7 cellular contexts compared by ENCODE assay signal in genomic region chr9:128218518-128219389, GRCh38. TPM values are rescaled to one million over a fixed set of nuclear protein-coding genes. Genes with fewer than 3 reads are reported as not detected.
A peak's percentile ranks its signal among the peaks of the same experiment; 100 is the strongest.
DNase-seq lines count a peak whose midpoint lies in the region; ATAC-seq and TF ChIP-seq lines count a peak whose summit lies in the region.

No MANE protein-coding gene starts in this region.

- CTCF ChIA-PET in OCI-LY7 (lab: Charles Lee; ENCODE audit: unreplicated experiment), result no interaction called here

- H3K4me1 ChIP-seq in OCI-LY7 (ENCODE audit: insufficient read depth, low read length, poor library complexity, severe bottlenecking), result peaks cover 10% of the 10 kb centered on the region

- H3K4me1 Mint-ChIP-seq in activated T-helper 17 cell treated with anti-CD3 and anti-CD28 coated beads, Interleukin-2, amount 50 U/mL, for 72 hours, result peaks cover 6% of the 10 kb centered on the region
- peaks cover 10 to 16% (median 14%) of the 10 kb centered on the region in 4 donors for H3K4me1 Mint-ChIP-seq in naive thymus-derived CD8-positive, alpha-beta T cell
- peaks cover 9 to 13% of the 10 kb centered on the region in 2 donors for H3K4me1 Mint-ChIP-seq in stimulated activated naive B cell treated with anti-CD40 and anti-IgM and Interleukin-4, amounts not matched to agents 10 μg/mL and 1 μg/mL and 100 μg/mL, for 72 hours

- BruUV-seq in OCI-LY7 (replicated peaks; lab: Mats Ljungman, UMichigan), result no TSS peak

- H3K27ac Mint-ChIP-seq in activated T-helper 17 cell treated with anti-CD3 and anti-CD28 coated beads, Interleukin-2, amount 50 U/mL, for 72 hours, result peak overlapping the region; percentile 91
- peak overlapping the region; percentile 44 to 87 (median 75) for H3K27ac Mint-ChIP-seq in naive thymus-derived CD8-positive, alpha-beta T cell
- peak overlapping the region; percentile 66 for H3K27ac Mint-ChIP-seq in stimulated activated naive B cell treated with anti-CD40 and anti-IgM and Interleukin-4, amounts not matched to agents 10 μg/mL and 1 μg/mL and 100 μg/mL, for 72 hours

- H3K27me3 Mint-ChIP-seq in activated T-helper 17 cell treated with anti-CD3 and anti-CD28 coated beads, Interleukin-2, amount 50 U/mL, for 72 hours, result no peaks in the 10 kb centered on the region
- peaks cover 0 to 3% (median 0%) of the 10 kb centered on the region in 5 donors for H3K27me3 Mint-ChIP-seq in naive thymus-derived CD8-positive, alpha-beta T cell
- H3K27me3 Mint-ChIP-seq in stimulated activated naive B cell treated with anti-CD40 and anti-IgM and Interleukin-4, amounts not matched to agents 10 μg/mL and 1 μg/mL and 100 μg/mL, for 72 hours, result peaks cover 4% of the 10 kb centered on the region in 2 donors

- no peaks in the 10 kb centered on the region for H3K36me3 ChIP-seq in OCI-LY7 (ENCODE audit: insufficient read depth, low read length)

- ATAC-seq in GM18907 (IDR thresholded peaks at IDR 0.05; ENCODE audit: unreplicated experiment) (peak; percentile 60), HG03135 (IDR thresholded peaks at IDR 0.05; ENCODE audit: unreplicated experiment) (peak; percentile 85)
- peak; percentile 98 for ATAC-seq in activated T-helper 17 cell treated with anti-CD3 and anti-CD28 coated beads, Interleukin-2, amount 50 U/mL, for 72 hours (replicated peaks)
- ATAC-seq in naive thymus-derived CD8-positive, alpha-beta T cell, result peak; percentile 95 to 96
- peak; percentile 96 to 97 for ATAC-seq in stimulated activated naive B cell treated with anti-CD40 and anti-IgM and Interleukin-4, amounts not matched to agents 10 μg/mL and 1 μg/mL and 100 μg/mL, for 72 hours (replicated peaks)

- H3K27ac ChIP-seq in OCI-LY7 (ENCODE audit: low read depth, low read length, poor library complexity, severe bottlenecking), result no peak overlapping the region

- TF ChIP-seq CTCF in OCI-LY7 (conservative IDR thresholded peaks at IDR 0.05; ENCODE audit: low read length) (no peak), fibroblast of pulmonary artery (IDR thresholded peaks at IDR 0.05; ENCODE audit: low read length, missing control alignments) (no peak)

- no peaks in the 10 kb centered on the region for H3K9me3 ChIP-seq in OCI-LY7 (ENCODE audit: low read length)

- H2AFZ ChIP-seq in OCI-LY7 (ENCODE audit: low read length), result peak overlapping the region; percentile 65; the same call in 1 of the 2 replicates

- H4K20me1 ChIP-seq in OCI-LY7 (ENCODE audit: insufficient read depth, low read length), result no peaks in the 10 kb centered on the region

- H3K4me3 Mint-ChIP-seq in activated T-helper 17 cell treated with anti-CD3 and anti-CD28 coated beads, Interleukin-2, amount 50 U/mL, for 72 hours, result peak overlapping the region; percentile 87
- peak overlapping the region; percentile 81 to 94 (median 86) for H3K4me3 Mint-ChIP-seq in naive thymus-derived CD8-positive, alpha-beta T cell
- peak overlapping the region; percentile 75 to 80 for H3K4me3 Mint-ChIP-seq in stimulated activated naive B cell treated with anti-CD40 and anti-IgM and Interleukin-4, amounts not matched to agents 10 μg/mL and 1 μg/mL and 100 μg/mL, for 72 hours

- POLR2A ChIA-PET in OCI-LY7 (lab: Charles Lee), result interaction anchor here (0.7 to 1.0 kb wide), 3 partner anchors 12 to 943 kb away, joined by 3 to 4 read pairs (median 3); no protein-coding TSS in a partner anchor
- POLR2A ChIA-PET in naive thymus-derived CD8-positive, alpha-beta T cell (lab: Charles Lee), result interaction anchor here (0.9 to 2.0 kb wide), 2 partner anchors 31 to 768 kb away, joined by 3 to 9 read pairs; no protein-coding TSS in a partner anchor

- peak overlapping the region; percentile 70 for H3K4me2 ChIP-seq in OCI-LY7 (ENCODE audit: low read length)

- intact Hi-C loops in OCI-LY7 (cut with micrococcal nuclease; ENCODE audit: unreplicated experiment), result no loop called here

- H3K9me3 Mint-ChIP-seq in activated T-helper 17 cell treated with anti-CD3 and anti-CD28 coated beads, Interleukin-2, amount 50 U/mL, for 72 hours, result no peaks in the 10 kb centered on the region
- H3K9me3 Mint-ChIP-seq in naive thymus-derived CD8-positive, alpha-beta T cell, result no peaks in the 10 kb centered on the region
- H3K9me3 Mint-ChIP-seq in stimulated activated naive B cell treated with anti-CD40 and anti-IgM and Interleukin-4, amounts not matched to agents 10 μg/mL and 1 μg/mL and 100 μg/mL, for 72 hours, result no peaks in the 10 kb centered on the region

- no peaks in the 10 kb centered on the region for H3K9me2 ChIP-seq in OCI-LY7 (ENCODE audit: insufficient read depth, low read length)

- H3K36me3 Mint-ChIP-seq in activated T-helper 17 cell treated with anti-CD3 and anti-CD28 coated beads, Interleukin-2, amount 50 U/mL, for 72 hours (ENCODE audit: low read depth), result no peaks in the 10 kb centered on the region
- no peaks in the 10 kb centered on the region for H3K36me3 Mint-ChIP-seq in naive thymus-derived CD8-positive, alpha-beta T cell
- no peaks in the 10 kb centered on the region for H3K36me3 Mint-ChIP-seq in stimulated activated naive B cell treated with anti-CD40 and anti-IgM and Interleukin-4, amounts not matched to agents 10 μg/mL and 1 μg/mL and 100 μg/mL, for 72 hours

- no peaks in the 10 kb centered on the region for H3K79me2 ChIP-seq in OCI-LY7 (ENCODE audit: insufficient read depth, low read depth, low read length)

- DNase-seq in OCI-LY7 (ENCODE audit: low spot score) (peak; percentile 96), fibroblast of pulmonary artery (ENCODE audit: low read depth) (peak; percentile 64)
- peak; percentile 79 to 95 (median 89) for DNase-seq in naive thymus-derived CD8-positive, alpha-beta T cell
- peak; percentile 91 for DNase-seq in stimulated activated naive B cell treated with anti-CD40 and anti-IgM and Interleukin-4, amounts not matched to agents 10 μg/mL and 1 μg/mL and 100 μg/mL, for 72 hours

- H3K4me3 ChIP-seq in OCI-LY7 (ENCODE audit: low read depth, low read length, poor library complexity, severe bottlenecking) (peak overlapping the region; percentile 62), fibroblast of pulmonary artery (replicated peaks; ENCODE audit: low read depth, low read length) (no peak overlapping the region)

RNA-seq across cellular contexts. Expression of gene DNM1, which starts 15.6 kb away (rescaled TPM):
- total RNA-seq in OCI-LY7 (2014; rRNA removed; shearing (Covaris generic)), result 0.08 and 0.35 TPM in 2 replicates
- total RNA-seq in OCI-LY7 (2022), result 0.98 and 1.8 TPM in 2 replicates
- 1 to 10 TPM in 1 of 2 donors, under 1 TPM in 1; 0.84 to 9.2 TPM for total RNA-seq in activated T-helper 17 cell treated with anti-CD3 and anti-CD28 coated beads, Interleukin-2, amount 50 U/mL, for 72 hours
- 1 to 10 TPM; 1.1 to 1.5 TPM for total RNA-seq in naive thymus-derived CD8-positive, alpha-beta T cell
- under 1 TPM in 2 of 3 donors, not detected in 1; 0.08 to 0.28 TPM for polyA plus RNA-seq in naive thymus-derived CD8-positive, alpha-beta T cell

RNA-seq across cellular contexts. Expression of gene CIZ1, which starts 27.4 kb away (rescaled TPM):
- 45.4 and 47.7 TPM in 2 replicates for total RNA-seq in OCI-LY7 (2014; rRNA removed; shearing (Covaris generic))
- total RNA-seq in OCI-LY7 (2022), result 121 and 142 TPM in 2 replicates
- total RNA-seq in activated T-helper 17 cell treated with anti-CD3 and anti-CD28 coated beads, Interleukin-2, amount 50 U/mL, for 72 hours, result 100 to 1,000 TPM; 113 to 123 TPM
- total RNA-seq in naive thymus-derived CD8-positive, alpha-beta T cell, result 100 to 1,000 TPM; 134 to 141 TPM
- polyA plus RNA-seq in naive thymus-derived CD8-positive, alpha-beta T cell, result 10 to 100 TPM in 2 of 3 donors, 1 to 10 TPM in 1; 7.4 to 39.2 (median 13.2) TPM

RNA-seq across cellular contexts. Expression of gene GOLGA2, which starts 57.1 kb away (rescaled TPM):
- 28.2 and 44.0 TPM in 2 replicates for total RNA-seq in OCI-LY7 (2014; rRNA removed; shearing (Covaris generic))
- total RNA-seq in OCI-LY7 (2022), result 58.2 and 70.6 TPM in 2 replicates
- total RNA-seq in activated T-helper 17 cell treated with anti-CD3 and anti-CD28 coated beads, Interleukin-2, amount 50 U/mL, for 72 hours, result 10 to 100 TPM; 31.2 to 60.0 TPM
- total RNA-seq in naive thymus-derived CD8-positive, alpha-beta T cell, result 10 to 100 TPM; 57.4 to 64.7 TPM
- polyA plus RNA-seq in naive thymus-derived CD8-positive, alpha-beta T cell, result 1 to 10 TPM; 4.7 to 7.4 (median 6.2) TPM

RNA-seq across cellular contexts. Expression of gene SWI5, which starts 57.3 kb away (rescaled TPM):
- total RNA-seq in OCI-LY7 (2014; rRNA removed; shearing (Covaris generic)), result 22.7 and 26.2 TPM in 2 replicates
- total RNA-seq in OCI-LY7 (2022), result 16.8 and 18.2 TPM in 2 replicates
- total RNA-seq in activated T-helper 17 cell treated with anti-CD3 and anti-CD28 coated beads, Interleukin-2, amount 50 U/mL, for 72 hours, result 10 to 100 TPM; 12.1 to 14.9 TPM
- 10 to 100 TPM; 11.7 to 12.1 TPM for total RNA-seq in naive thymus-derived CD8-positive, alpha-beta T cell
- polyA plus RNA-seq in naive thymus-derived CD8-positive, alpha-beta T cell, result 10 to 100 TPM; 33.5 to 46.8 (median 34.3) TPM

RNA-seq across cellular contexts. Expression of gene BBLN, which starts 58.7 kb away (rescaled TPM):
- total RNA-seq in OCI-LY7 (2014; rRNA removed; shearing (Covaris generic)), result 82.0 and 104 TPM in 2 replicates
- 66.9 and 67.5 TPM in 2 replicates for total RNA-seq in OCI-LY7 (2022)
- total RNA-seq in activated T-helper 17 cell treated with anti-CD3 and anti-CD28 coated beads, Interleukin-2, amount 50 U/mL, for 72 hours, result 10 to 100 TPM; 65.7 to 71.9 TPM
- 10 to 100 TPM; 47.7 to 48.2 TPM for total RNA-seq in naive thymus-derived CD8-positive, alpha-beta T cell
- 100 to 1,000 TPM; 116 to 122 (median 121) TPM for polyA plus RNA-seq in naive thymus-derived CD8-positive, alpha-beta T cell
